In genomic region chr11:44815917-44816456, GRCh38 we compare ENCODE assay signal across 34 cellular contexts.
"Had no signal": no experiment of that assay in that cellular context is flagged by ENCODE, and none has a peak within 500 bp of the region (broad histone marks: within the 10 kb centered on the region; RNA-seq: fewer than 3 reads in every experiment).

No MANE protein-coding gene starts in this region.

- H3K4me3 ChIP-seq: adrenal gland, body of pancreas, heart right ventricle had no signal

- H3K4me1 Mint-ChIP-seq: activated CD4-positive, alpha-beta T cell treated with anti-CD3 and anti-CD28 coated beads for 36 hours; activated naive CD8-positive, alpha-beta T cell treated with anti-CD3 and anti-CD28 coated beads for 36 hours; activated naive CD8-positive, alpha-beta T cell treated with anti-CD3 and anti-CD28 coated beads, Interleukin-2, amount 50 U/mL, for 24 hours had no signal

- H3K9me3 ChIP-seq: adrenal gland, body of pancreas had no signal

- H3K4me1 ChIP-seq: body of pancreas had no signal

- H3K27ac Mint-ChIP-seq: activated CD4-positive, alpha-beta memory T cell treated with anti-CD3 and anti-CD28 coated beads for 36 hours; activated CD4-positive, alpha-beta T cell treated with anti-CD3 and anti-CD28 coated beads for 36 hours; activated CD4-positive, alpha-beta T cell treated with anti-CD3 and anti-CD28 coated beads, Interleukin-2, amount 10 ng/mL, durations not matched to agents 24 days and 14 days; activated CD8-positive, alpha-beta memory T cell treated with anti-CD3 and anti-CD28 coated beads, Interleukin-2, amount 10 ng/mL, durations not matched to agents 7 days and 5 days; activated CD8-positive, alpha-beta T cell treated with anti-CD3 and anti-CD28 coated beads, Interleukin-2, amount 10 ng/mL, durations not matched to agents 7 days and 5 days; activated naive CD4-positive, alpha-beta T cell treated with anti-CD3 and anti-CD28 coated beads for 36 hours; activated naive CD4-positive, alpha-beta T cell treated with anti-CD3 and anti-CD28 coated beads, Interleukin-2, amount 50 U/mL, for 24 hours; activated naive CD8-positive, alpha-beta T cell treated with anti-CD3 and anti-CD28 coated beads for 36 hours; activated naive CD8-positive, alpha-beta T cell treated with anti-CD3 and anti-CD28 coated beads, Interleukin-2, amount 50 U/mL, for 24 hours; activated T-helper 1 cell treated with anti-CD3 and anti-CD28 coated beads, Interleukin-12 subunit alpha, Interleukin-12 subunit beta, Interleukin-2, Interleukin-4 antibody, amounts not matched to agents 30 ng/mL and 10 ng/mL and 1 ng/mL, durations not matched to agents 14 hours and 24 hours and 36 hours; activated T-helper 2 cell treated with anti-CD3 and anti-CD28 coated beads, Interferon-gamma antibody, Interleukin-2, Interleukin-4, amounts not matched to agents 10 μg/mL and 5 μg/mL and 100 μg/mL, durations not matched to agents 14 hours and 24 hours and 36 hours had no signal

- H3K4me3 Mint-ChIP-seq: activated CD4-positive, alpha-beta memory T cell treated with anti-CD3 and anti-CD28 coated beads for 36 hours; activated CD4-positive, alpha-beta T cell treated with anti-CD3 and anti-CD28 coated beads for 36 hours; activated CD4-positive, alpha-beta T cell treated with anti-CD3 and anti-CD28 coated beads, Interleukin-2, amount 10 ng/mL, durations not matched to agents 24 days and 14 days; activated CD8-positive, alpha-beta memory T cell treated with anti-CD3 and anti-CD28 coated beads, Interleukin-2, amount 10 ng/mL, durations not matched to agents 7 days and 5 days; activated CD8-positive, alpha-beta T cell treated with anti-CD3 and anti-CD28 coated beads, Interleukin-2, amount 10 ng/mL, durations not matched to agents 7 days and 5 days; activated naive CD4-positive, alpha-beta T cell treated with anti-CD3 and anti-CD28 coated beads for 36 hours; activated naive CD4-positive, alpha-beta T cell treated with anti-CD3 and anti-CD28 coated beads, Interleukin-2, amount 50 U/mL, for 24 hours; activated naive CD8-positive, alpha-beta T cell treated with anti-CD3 and anti-CD28 coated beads for 36 hours; activated naive CD8-positive, alpha-beta T cell treated with anti-CD3 and anti-CD28 coated beads, Interleukin-2, amount 50 U/mL, for 24 hours; activated T-helper 1 cell treated with anti-CD3 and anti-CD28 coated beads, Interleukin-12 subunit alpha, Interleukin-12 subunit beta, Interleukin-2, Interleukin-4 antibody, amounts not matched to agents 30 ng/mL and 10 ng/mL and 1 ng/mL, durations not matched to agents 14 hours and 24 hours and 36 hours; effector memory CD8-positive, alpha-beta T cell had no signal

- H3K27me3 Mint-ChIP-seq: activated CD4-positive, alpha-beta memory T cell treated with anti-CD3 and anti-CD28 coated beads for 36 hours; activated CD4-positive, alpha-beta T cell treated with anti-CD3 and anti-CD28 coated beads for 36 hours; activated CD4-positive, alpha-beta T cell treated with anti-CD3 and anti-CD28 coated beads, Interleukin-2, amount 10 ng/mL, durations not matched to agents 24 days and 14 days; activated naive CD4-positive, alpha-beta T cell treated with anti-CD3 and anti-CD28 coated beads, Interleukin-2, amount 50 U/mL, for 24 hours; activated naive CD8-positive, alpha-beta T cell treated with anti-CD3 and anti-CD28 coated beads for 36 hours; activated naive CD8-positive, alpha-beta T cell treated with anti-CD3 and anti-CD28 coated beads, Interleukin-2, amount 50 U/mL, for 24 hours; effector memory CD8-positive, alpha-beta T cell had no signal

- DNase-seq: activated CD4-positive, alpha-beta memory T cell treated with anti-CD3 and anti-CD28 coated beads for 36 hours; activated CD4-positive, alpha-beta T cell treated with anti-CD3 and anti-CD28 coated beads for 36 hours; activated CD4-positive, alpha-beta T cell treated with anti-CD3 and anti-CD28 coated beads, Interleukin-2, amount 10 ng/mL, durations not matched to agents 24 days and 14 days; activated CD4-positive, CD25-positive, alpha-beta regulatory T cell; activated CD4-positive, CD25-positive, alpha-beta regulatory T cell treated with anti-CD3 and anti-CD28 coated beads, Interleukin-2, amount 50 U/mL, for 72 hours; activated CD8-positive, alpha-beta memory T cell treated with anti-CD3 and anti-CD28 coated beads, Interleukin-2, amount 10 ng/mL, durations not matched to agents 7 days and 5 days; activated CD8-positive, alpha-beta memory T cell treated with anti-CD3 and anti-CD28 coated beads, Interleukin-2, amount 50 U/mL, for 4 hours; activated CD8-positive, alpha-beta T cell treated with anti-CD3 and anti-CD28 coated beads, Interleukin-2, amount 10 ng/mL, durations not matched to agents 7 days and 5 days; activated effector memory CD4-positive, alpha-beta T cell treated with anti-CD3 and anti-CD28 coated beads, Interleukin-2, amount 50 U/mL, for 16 hours; activated naive CD4-positive, alpha-beta T cell treated with anti-CD3 and anti-CD28 coated beads for 36 hours; activated naive CD8-positive, alpha-beta T cell treated with anti-CD3 and anti-CD28 coated beads for 36 hours; activated naive CD8-positive, alpha-beta T cell treated with anti-CD3 and anti-CD28 coated beads, Interleukin-2, amount 50 U/mL, for 24 hours; activated T-cell treated with anti-CD3 and anti-CD28 coated beads, Interleukin-2, amount 50 U/mL, for 1 hour; activated T-cell treated with anti-CD3 and anti-CD28 coated beads, Interleukin-2, amount 50 U/mL, for 48 hours; amygdala; aorta; body of pancreas; caudate nucleus; cortex of kidney; dermis blood vessel endothelial cell; effector CD4-positive, alpha-beta T cell; effector memory CD8-positive, alpha-beta T cell; glutamatergic neuron; heart right ventricle; T-helper 2 cell had no signal

- H3K9me3 Mint-ChIP-seq: activated CD4-positive, alpha-beta memory T cell treated with anti-CD3 and anti-CD28 coated beads for 36 hours; activated CD4-positive, alpha-beta T cell treated with anti-CD3 and anti-CD28 coated beads, Interleukin-2, amount 10 ng/mL, durations not matched to agents 24 days and 14 days; activated naive CD4-positive, alpha-beta T cell treated with anti-CD3 and anti-CD28 coated beads for 36 hours; activated naive CD4-positive, alpha-beta T cell treated with anti-CD3 and anti-CD28 coated beads, Interleukin-2, amount 50 U/mL, for 24 hours; activated naive CD8-positive, alpha-beta T cell treated with anti-CD3 and anti-CD28 coated beads for 36 hours; activated naive CD8-positive, alpha-beta T cell treated with anti-CD3 and anti-CD28 coated beads, Interleukin-2, amount 50 U/mL, for 24 hours; activated T-helper 1 cell treated with anti-CD3 and anti-CD28 coated beads, Interleukin-12 subunit alpha, Interleukin-12 subunit beta, Interleukin-2, Interleukin-4 antibody, amounts not matched to agents 30 ng/mL and 10 ng/mL and 1 ng/mL, durations not matched to agents 14 hours and 24 hours and 36 hours; activated T-helper 2 cell treated with anti-CD3 and anti-CD28 coated beads, Interferon-gamma antibody, Interleukin-2, Interleukin-4, amounts not matched to agents 10 μg/mL and 5 μg/mL and 100 μg/mL, durations not matched to agents 14 hours and 24 hours and 36 hours; effector memory CD8-positive, alpha-beta T cell had no signal

- ATAC-seq: activated CD4-positive, alpha-beta T cell treated with anti-CD3 and anti-CD28 coated beads for 36 hours; activated CD8-positive, alpha-beta memory T cell treated with anti-CD3 and anti-CD28 coated beads, Interleukin-2, amount 10 ng/mL, durations not matched to agents 7 days and 5 days; activated CD8-positive, alpha-beta T cell treated with anti-CD3 and anti-CD28 coated beads, Interleukin-2, amount 10 ng/mL, durations not matched to agents 7 days and 5 days; activated naive CD8-positive, alpha-beta T cell treated with anti-CD3 and anti-CD28 coated beads, Interleukin-2, amount 50 U/mL, for 24 hours; body of pancreas; effector memory CD8-positive, alpha-beta T cell had no signal

- H3K36me3 ChIP-seq: adrenal gland, heart right ventricle had no signal

- H3K36me3 Mint-ChIP-seq: activated CD8-positive, alpha-beta memory T cell treated with anti-CD3 and anti-CD28 coated beads, Interleukin-2, amount 10 ng/mL, durations not matched to agents 7 days and 5 days; activated naive CD8-positive, alpha-beta T cell treated with anti-CD3 and anti-CD28 coated beads for 36 hours had no signal

- FAIRE-seq: colon, endometrium, endothelial cell of umbilical vein, frontal cortex had no signal

- H3K27me3 ChIP-seq: adrenal gland, body of pancreas, heart right ventricle had no signal

- H3K27ac ChIP-seq: adrenal gland, body of pancreas, epithelial cell of prostate had no signal
